Comparison of ENCODE assay signal across 19 cellular contexts in the genomic region with DNA sequence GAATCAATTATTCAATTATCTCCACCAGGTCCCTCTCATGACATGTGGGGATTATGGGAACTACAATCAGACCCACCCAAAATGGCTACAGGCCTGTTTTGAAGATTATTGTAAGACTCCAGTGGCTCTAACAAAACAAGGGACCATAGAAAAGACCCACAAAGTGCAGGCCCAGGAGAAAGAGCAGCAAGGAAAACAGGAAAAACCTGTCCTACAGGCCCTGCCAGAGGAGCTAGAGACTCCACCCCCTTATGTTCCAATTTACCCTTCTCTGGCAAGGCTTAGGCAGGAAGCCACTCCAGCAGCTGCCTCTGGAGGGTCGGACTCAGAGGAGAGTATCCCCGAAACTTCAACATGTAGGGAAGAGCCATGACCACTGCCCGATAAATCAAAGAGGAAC.
DNase-seq lines count a peak whose midpoint lies in the region; ATAC-seq and TF ChIP-seq lines count a peak whose summit lies in the region.
"Had no signal": no experiment of that assay in that cellular context is flagged by ENCODE, and none has a peak within 500 bp of the region (broad histone marks: within the 10 kb centered on the region; RNA-seq: fewer than 3 reads in every experiment).

No MANE protein-coding gene starts in this region.

- ATAC-seq in HG02571 (IDR thresholded peaks at IDR 0.05; ENCODE audit: unreplicated experiment) (no peak), GM18511 (IDR thresholded peaks at IDR 0.05; ENCODE audit: unreplicated experiment) (no peak)
- ATAC-seq: HepG2; right cardiac atrium; stimulated activated naive CD8-positive, alpha-beta T cell treated with anti-CD3 and anti-CD28 coated beads, Interleukin-15, Interleukin-2, amounts not matched to agents 100 U/mL and 50 U/mL, for 24 hours had no signal

- H3K4me3 ChIP-seq in A673 (ENCODE audit: low read depth, low read length, poor library complexity, severe bottlenecking) (no peak overlapping the region), OCI-LY7 (ENCODE audit: low read depth, low read length, poor library complexity, severe bottlenecking) (no peak overlapping the region)

- no peak overlapping the region for H2AFZ ChIP-seq in OCI-LY7 (ENCODE audit: low read length)

- no peak overlapping the region for H3K4me2 ChIP-seq in OCI-LY7 (ENCODE audit: low read length)

- BruUV-seq in A673 (replicated peaks; lab: Mats Ljungman, UMichigan), result no TSS peak
- no TSS peak for BruUV-seq in OCI-LY7 (replicated peaks; lab: Mats Ljungman, UMichigan)

- H3K9me3 ChIP-seq in A673 (ENCODE audit: low read depth, low read length, poor library complexity, severe bottlenecking) (no peaks in the 10 kb centered on the region), OCI-LY7 (ENCODE audit: low read length) (no peaks in the 10 kb centered on the region)

- CTCF ChIA-PET in A673 (lab: Charles Lee) (no interaction called here), OCI-LY7 (lab: Charles Lee; ENCODE audit: unreplicated experiment) (no interaction called here)

- H3K4me1 ChIP-seq in A673 (ENCODE audit: insufficient read depth, low read length, poor library complexity, severe bottlenecking), result no peaks in the 10 kb centered on the region
- H3K4me1 ChIP-seq in OCI-LY7 (ENCODE audit: insufficient read depth, low read length, poor library complexity, severe bottlenecking), result no peaks in the 10 kb centered on the region

- DNase-seq in A673 (ENCODE audit: low spot score) (peak; percentile 23), HT-29 (ENCODE audit: low spot score) (peak; percentile 56), NCI-H748 (lab: John Stamatoyannopoulos, UW; ENCODE audit: unreplicated experiment) (peak; percentile 75), iPS DF 4.7 (ENCODE audit: extremely low read depth, low spot score) (peak; percentile 44), OCI-LY7 (ENCODE audit: low spot score) (no peak), hepatic stellate cell (ENCODE audit: low spot score) (no peak)
- DNase-seq: ACHN; activated CD4-positive, alpha-beta T cell treated with anti-CD3 and anti-CD28 coated beads, Interleukin-2, amount 50 U/mL, for 4 hours; activated naive CD4-positive, alpha-beta T cell treated with anti-CD3 and anti-CD28 coated beads, Interleukin-2, amount 50 U/mL, for 16 hours; activated T-cell treated with anti-CD3 and anti-CD28 coated beads, Interleukin-2, amount 50 U/mL, for 24 hours; cortex of kidney; NCI-H2081; NK-92 treated with Interleukin-12 subunit alpha and Interleukin-12 subunit beta, amount 100 ng/mL, for 24 hours; right cardiac atrium; Right ventricle myocardium superior; stimulated activated naive CD8-positive, alpha-beta T cell treated with anti-CD3 and anti-CD28 coated beads, Interleukin-15, Interleukin-2, amounts not matched to agents 100 U/mL and 50 U/mL, for 24 hours had no signal

- H3K79me2 ChIP-seq in OCI-LY7 (ENCODE audit: insufficient read depth, low read depth, low read length), result no peaks in the 10 kb centered on the region

- H3K9me2 ChIP-seq in OCI-LY7 (ENCODE audit: insufficient read depth, low read length), result no peaks in the 10 kb centered on the region

- POLR2A ChIA-PET in A673 (lab: Charles Lee; ENCODE audit: low non-redundant PET), result no interaction called here
- POLR2A ChIA-PET in OCI-LY7 (lab: Charles Lee), result no interaction called here

- H3K36me3 ChIP-seq in A673 (ENCODE audit: insufficient read depth, low read length, poor library complexity, severe bottlenecking), result no peaks in the 10 kb centered on the region
- peaks cover 5% of the 10 kb centered on the region; the same call in 1 of the 2 replicates for H3K36me3 ChIP-seq in OCI-LY7 (ENCODE audit: insufficient read depth, low read length)

- H3K27ac ChIP-seq in A673 (ENCODE audit: low read depth, low read length, poor library complexity, severe bottlenecking) (peak overlapping the region; percentile 31), OCI-LY7 (ENCODE audit: low read depth, low read length, poor library complexity, severe bottlenecking) (no peak overlapping the region)

- intact Hi-C loops in A673 (cut with micrococcal nuclease; ENCODE audit: unreplicated experiment) (no loop called here), OCI-LY7 (cut with micrococcal nuclease; ENCODE audit: unreplicated experiment) (no loop called here)

- H4K20me1 ChIP-seq in OCI-LY7 (ENCODE audit: insufficient read depth, low read length), result no peaks in the 10 kb centered on the region

- H3K27me3 ChIP-seq in A673 (replicated peaks; ENCODE audit: insufficient read depth, low read depth, low read length, poor library complexity), result no peaks in the 10 kb centered on the region

- TF ChIP-seq CTCF in A673 (conservative IDR thresholded peaks at IDR 0.05; ENCODE audit: low read depth, low read length), result no peak
- no peak for TF ChIP-seq CTCF in OCI-LY7 (conservative IDR thresholded peaks at IDR 0.05; ENCODE audit: low read length)

Comparison
In these comparisons a context has a peak if more than half of its experiments do, and no peak if none do; other contexts are left out.
1. DNase-seq: peak in A673 (single experiment), HT-29 (single experiment), NCI-H748 (single experiment) and iPS DF 4.7 (single experiment); none in OCI-LY7 (single experiment) and hepatic stellate cell (single experiment).